26 cellular contexts compared by ENCODE assay signal in genomic region chr10:101558671-101559595, GRCh38. TPM values are rescaled to one million over a fixed set of nuclear protein-coding genes. Genes with fewer than 3 reads are reported as not detected.
DNase-seq lines count a peak whose midpoint lies in the region; ATAC-seq, FAIRE-seq and TF ChIP-seq lines count a peak whose summit lies in the region.
"Had no signal": no experiment of that assay in that cellular context is flagged by ENCODE, and none has a peak within 500 bp of the region (broad histone marks: within the 10 kb centered on the region; RNA-seq: fewer than 3 reads in every experiment).

No MANE protein-coding gene starts in this region.

- peak; percentile 20 for ATAC-seq in DND-41 (ENCODE audit: insufficient read depth, low read depth)
- peak; percentile 12 for ATAC-seq in activated CD8-positive, alpha-beta T cell treated with anti-CD3 and anti-CD28 coated beads for 36 hours
- ATAC-seq in GM21423 (IDR thresholded peaks at IDR 0.05; ENCODE audit: unreplicated experiment): no peak

- peaks cover 13% of the 10 kb centered on the region for H3K4me1 Mint-ChIP-seq in activated CD4-positive, alpha-beta T cell treated with anti-CD3 and anti-CD28 coated beads, Interleukin-2, amount 10 ng/mL, durations not matched to agents 24 days and 14 days
- peaks cover 9% of the 10 kb centered on the region for H3K4me1 Mint-ChIP-seq in activated CD8-positive, alpha-beta T cell treated with anti-CD3 and anti-CD28 coated beads for 36 hours (ENCODE audit: low read depth)

- no peak overlapping the region for H3K4me3 Mint-ChIP-seq in activated CD4-positive, alpha-beta T cell treated with anti-CD3 and anti-CD28 coated beads, Interleukin-2, amount 10 ng/mL, durations not matched to agents 24 days and 14 days
- no peak overlapping the region for H3K4me3 Mint-ChIP-seq in activated CD8-positive, alpha-beta T cell treated with anti-CD3 and anti-CD28 coated beads for 36 hours
- H3K4me3 Mint-ChIP-seq: activated CD4-positive, alpha-beta T cell treated with anti-CD3 and anti-CD28 coated beads for 36 hours; activated naive CD8-positive, alpha-beta T cell treated with anti-CD3 and anti-CD28 coated beads for 36 hours had no signal

- no peak for DNase-seq in activated CD4-positive, alpha-beta T cell treated with anti-CD3 and anti-CD28 coated beads, Interleukin-2, amount 10 ng/mL, durations not matched to agents 24 days and 14 days
- no peak for DNase-seq in activated CD4-positive, alpha-beta T cell treated with anti-CD3 and anti-CD28 coated beads, Interleukin-2, amount 50 U/mL, for 48 hours
- DNase-seq in DND-41: no peak
- no peak for DNase-seq in activated CD8-positive, alpha-beta T cell treated with anti-CD3 and anti-CD28 coated beads for 36 hours
- DNase-seq in kidney: peak; percentile 56
- no peak for DNase-seq in HUDEP-2 (lab: John Stamatoyannopoulos, UW; ENCODE audit: unreplicated experiment in 76 of 76)
- no peak for DNase-seq in ACHN
- DNase-seq: activated CD4-positive, alpha-beta T cell treated with anti-CD3 and anti-CD28 coated beads for 36 hours; activated naive CD8-positive, alpha-beta T cell treated with anti-CD3 and anti-CD28 coated beads for 36 hours; activated T-cell treated with anti-CD3 and anti-CD28 coated beads, Interleukin-2, amount 50 U/mL, for 1 hour; C1 segment of cervical spinal cord; cortex of kidney; hippocampal formation; mesenchymal stem cell; naive thymus-derived CD8-positive, alpha-beta T cell; NCI-H1694 treated with DMSO at 0.1 percent for 48 hours; NCI-H2227 treated with DMSO at 0.1 percent for 48 hours; PC-9; psoas muscle; stimulated activated CD4-positive, alpha-beta T cell treated with anti-CD3 and anti-CD28 coated beads, Interleukin-4, amount 100 ng/mL, for 1 hour had no signal

- in situ Hi-C loops in ACHN (cut with HindIII; ENCODE audit: low pct_ligation_motif_present, low pct_unique_long_range_greater_than_20kb, low sequenced_read_pairs): no loop called here

- no peaks in the 10 kb centered on the region for H3K79me2 ChIP-seq in DND-41 (ENCODE audit: insufficient read depth, low read length)

- no peak for TF ChIP-seq CTCF in DND-41 (IDR thresholded peaks at IDR 0.05; ENCODE audit: borderline replicate concordance, extremely low read depth, low read length, poor library complexity, severe bottlenecking)
- no peak for TF ChIP-seq CTCF in activated CD8-positive, alpha-beta T cell treated with anti-CD3 and anti-CD28 coated beads for 36 hours (IDR thresholded peaks at IDR 0.05)
- no peak for TF ChIP-seq CTCF in kidney (IDR thresholded peaks at IDR 0.05; ENCODE audit: borderline replicate concordance, extremely low read depth, insufficient read depth)

- H3K4me3 ChIP-seq in DND-41 (ENCODE audit: low read depth in 1 of 2, low read length in 2 of 2): no peak overlapping the region
- no peak overlapping the region for H3K4me3 ChIP-seq in kidney (ENCODE audit: low read length in 2 of 2)
- H3K4me3 ChIP-seq: PC-9, psoas muscle, smooth muscle cell, vagina had no signal

- no peak overlapping the region for H2AFZ ChIP-seq in DND-41 (ENCODE audit: low read depth, low read length)
- H2AFZ ChIP-seq: PC-9 had no signal

- CTCF ChIA-PET in activated CD8-positive, alpha-beta T cell treated with anti-CD3 and anti-CD28 coated beads for 36 hours (lab: Charles Lee): interaction anchor here (1.5 to 3.9 kb wide), 3 partner anchors 11 to 285 kb away, joined by 3 to 13 read pairs (median 5); no protein-coding TSS in a partner anchor

- H3K9ac ChIP-seq in DND-41 (ENCODE audit: low read depth, low read length) (no peak overlapping the region), kidney (ENCODE audit: low read length in 2 of 2) (no peak overlapping the region)

- H3K27ac Mint-ChIP-seq in activated CD4-positive, alpha-beta T cell treated with anti-CD3 and anti-CD28 coated beads, Interleukin-2, amount 10 ng/mL, durations not matched to agents 24 days and 14 days: peak overlapping the region; percentile 25
- no peak overlapping the region for H3K27ac Mint-ChIP-seq in activated CD8-positive, alpha-beta T cell treated with anti-CD3 and anti-CD28 coated beads for 36 hours
- H3K27ac Mint-ChIP-seq: activated CD4-positive, alpha-beta T cell treated with anti-CD3 and anti-CD28 coated beads for 36 hours; activated naive CD8-positive, alpha-beta T cell treated with anti-CD3 and anti-CD28 coated beads for 36 hours had no signal

- H3K9me3 ChIP-seq in DND-41 (ENCODE audit: insufficient read depth, low read length, severe bottlenecking) (no peaks in the 10 kb centered on the region), kidney (ENCODE audit: control insufficient read depth in 1 of 2, low read length in 2 of 2) (no peaks in the 10 kb centered on the region)
- H3K9me3 ChIP-seq: psoas muscle, vagina had no signal

- H3K27ac ChIP-seq in DND-41 (ENCODE audit: low read length) (peak overlapping the region; percentile 15; the same call in 1 of the 2 replicates), kidney (ENCODE audit: low read depth in 2 of 2, low read length in 2 of 2) (no peak overlapping the region)
- H3K27ac ChIP-seq: foreskin keratinocyte, PC-9, psoas muscle, vagina had no signal

- no peaks in the 10 kb centered on the region for H4K20me1 ChIP-seq in DND-41 (ENCODE audit: insufficient read depth, low read length)

- H3K9me3 Mint-ChIP-seq in activated CD4-positive, alpha-beta T cell treated with anti-CD3 and anti-CD28 coated beads, Interleukin-2, amount 10 ng/mL, durations not matched to agents 24 days and 14 days: no peaks in the 10 kb centered on the region
- H3K9me3 Mint-ChIP-seq in activated CD8-positive, alpha-beta T cell treated with anti-CD3 and anti-CD28 coated beads for 36 hours: no peaks in the 10 kb centered on the region
- H3K9me3 Mint-ChIP-seq: activated naive CD8-positive, alpha-beta T cell treated with anti-CD3 and anti-CD28 coated beads for 36 hours; naive thymus-derived CD8-positive, alpha-beta T cell had no signal

- POLR2A ChIA-PET in activated CD8-positive, alpha-beta T cell treated with anti-CD3 and anti-CD28 coated beads for 36 hours (lab: Charles Lee): interaction anchor here (1.2 to 1.3 kb wide), 2 partner anchors 35 to 51 kb away, joined by 3 read pairs; no protein-coding TSS in a partner anchor

- no peak overlapping the region for H3K4me2 ChIP-seq in DND-41 (ENCODE audit: insufficient read depth, low read length)
- H3K4me2 ChIP-seq: PC-9, smooth muscle cell had no signal

- no peaks in the 10 kb centered on the region for H3K27me3 Mint-ChIP-seq in activated CD4-positive, alpha-beta T cell treated with anti-CD3 and anti-CD28 coated beads, Interleukin-2, amount 10 ng/mL, durations not matched to agents 24 days and 14 days
- H3K27me3 Mint-ChIP-seq in activated CD8-positive, alpha-beta T cell treated with anti-CD3 and anti-CD28 coated beads for 36 hours: peaks cover 9% of the 10 kb centered on the region

- H3K4me1 ChIP-seq in DND-41 (ENCODE audit: insufficient read depth, low read length) (peaks cover 25% of the 10 kb centered on the region), kidney (ENCODE audit: control insufficient read depth in 1 of 2, insufficient read depth in 1 of 2, low read depth in 1 of 2, low read length in 2 of 2) (no peaks in the 10 kb centered on the region)
- H3K4me1 ChIP-seq: psoas muscle, vagina had no signal

- H3K36me3 ChIP-seq in DND-41 (ENCODE audit: insufficient read depth, low read length) (peaks cover 12% of the 10 kb centered on the region; the same call in 1 of the 2 replicates), kidney (ENCODE audit: control insufficient read depth in 1 of 2, insufficient read depth in 2 of 2, low read length in 2 of 2) (no peaks in the 10 kb centered on the region)

- intact Hi-C loops in activated CD4-positive, alpha-beta T cell treated with anti-CD3 and anti-CD28 coated beads, Interleukin-2, amount 10 ng/mL, durations not matched to agents 24 days and 14 days (cut with micrococcal nuclease): no loop called here
- intact Hi-C loops in activated CD8-positive, alpha-beta T cell treated with anti-CD3 and anti-CD28 coated beads for 36 hours (cut with micrococcal nuclease): no loop called here
- intact Hi-C loops in kidney (cut with DNase I): no loop called here

- FAIRE-seq in kidney (lab: Jason Lieb, UNC): no peak
- FAIRE-seq: A204.1, endothelial cell of umbilical vein had no signal

- no peaks in the 10 kb centered on the region for H3K27me3 ChIP-seq in DND-41 (ENCODE audit: insufficient read depth, low read length, poor library complexity)
- H3K27me3 ChIP-seq: vagina had no signal

- peaks cover 4% of the 10 kb centered on the region for H3K36me3 Mint-ChIP-seq in activated CD4-positive, alpha-beta T cell treated with anti-CD3 and anti-CD28 coated beads, Interleukin-2, amount 10 ng/mL, durations not matched to agents 24 days and 14 days (ENCODE audit: low read depth)
- H3K36me3 Mint-ChIP-seq in activated CD8-positive, alpha-beta T cell treated with anti-CD3 and anti-CD28 coated beads for 36 hours (ENCODE audit: low read depth): no peaks in the 10 kb centered on the region
- H3K36me3 Mint-ChIP-seq: activated naive CD8-positive, alpha-beta T cell treated with anti-CD3 and anti-CD28 coated beads for 36 hours had no signal

RNA-seq across cellular contexts. Expression of gene POLL, which starts 29.1 kb away (rescaled TPM):
- 32.2 and 33.8 TPM in 2 replicates for total RNA-seq in activated CD4-positive, alpha-beta T cell treated with anti-CD3 and anti-CD28 coated beads, Interleukin-2, amount 10 ng/mL, durations not matched to agents 24 days and 14 days
- total RNA-seq in activated CD8-positive, alpha-beta T cell treated with anti-CD3 and anti-CD28 coated beads for 36 hours: 10 to 100 TPM; 32.2 to 33.8 TPM
- 35.2 TPM for total RNA-seq in kidney
- polyA plus RNA-seq in kidney (ENCODE audit: insufficient read depth, low read depth, low replicate concordance): 27.5 TPM

RNA-seq across cellular contexts. Expression of gene DPCD, which starts 29.2 kb away (rescaled TPM):
- total RNA-seq in activated CD4-positive, alpha-beta T cell treated with anti-CD3 and anti-CD28 coated beads, Interleukin-2, amount 10 ng/mL, durations not matched to agents 24 days and 14 days: 5.4 and 6.4 TPM in 2 replicates
- 10 to 100 TPM; 19.0 TPM for total RNA-seq in activated CD8-positive, alpha-beta T cell treated with anti-CD3 and anti-CD28 coated beads for 36 hours
- 26.4 TPM for total RNA-seq in kidney
- polyA plus RNA-seq in kidney (ENCODE audit: insufficient read depth, low read depth, low replicate concordance): 63.1 TPM
